ENCODE assay signal across 1 cellular context in the genomic region with DNA sequence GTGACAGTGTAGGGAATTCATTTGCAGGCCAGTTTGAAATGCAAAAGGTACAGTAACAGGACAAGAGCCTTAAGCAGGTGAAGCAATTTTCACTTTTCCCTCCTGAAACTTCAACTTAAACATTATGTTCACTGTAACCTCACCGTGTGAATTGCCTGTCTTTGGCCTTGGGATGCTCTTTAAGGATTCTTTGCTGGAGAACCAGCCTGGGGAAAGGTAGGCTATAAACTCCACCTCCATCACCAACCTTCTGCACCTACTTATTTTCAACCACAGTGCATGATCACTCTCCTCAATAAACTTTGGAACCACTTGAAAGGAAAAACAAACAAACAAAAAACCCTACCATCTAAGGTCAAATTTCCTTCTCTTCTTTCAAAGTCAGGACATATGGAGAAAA.
TF ChIP-seq lines count a peak whose summit lies in the region.

No MANE protein-coding gene starts in this region.

TF ChIP-seq in HEK293T, 16 proteins besides CTCF, POLR2A, EP300 and RAD21:
- peak; percentile 19; the same call in 1 of the 2 replicates for TF ChIP-seq CTBP1 (IDR thresholded peaks at IDR 0.05; ENCODE audit: borderline replicate concordance)
- no peak for TF ChIP-seq BHLHE40 (IDR thresholded peaks at IDR 0.05; ENCODE audit: borderline replicate concordance)
